ENCODE assay signal across 8 cellular contexts in genomic region chr6:83514877-83515466, GRCh38. TPM values are rescaled to one million over a fixed set of nuclear protein-coding genes. Genes with fewer than 3 reads are reported as not detected.
A peak's percentile ranks its signal among the peaks of the same experiment; 100 is the strongest.
DNase-seq lines count a peak whose midpoint lies in the region; ATAC-seq, FAIRE-seq and TF ChIP-seq lines count a peak whose summit lies in the region.

No MANE protein-coding gene starts in this region.

- in situ Hi-C loops in Caki2 (cut with HindIII; ENCODE audit: low pct_unique_long_range_greater_than_20kb, low sequenced_read_pairs): no loop called here

- ATAC-seq in HG03565 (IDR thresholded peaks at IDR 0.05; ENCODE audit: unreplicated experiment) (peak; percentile 64), mucosa of descending colon (peak; percentile 57)

- H3K27ac ChIP-seq in OCI-LY7 (ENCODE audit: low read depth, low read length, poor library complexity, severe bottlenecking): no peak overlapping the region

- H3K4me3 ChIP-seq in OCI-LY7 (ENCODE audit: low read depth, low read length, poor library complexity, severe bottlenecking) (no peak overlapping the region), mucosa of descending colon (no peak overlapping the region)

- H3K4me2 ChIP-seq in OCI-LY7 (ENCODE audit: low read length): no peak overlapping the region

- DNase-seq in Caki2 (ENCODE audit: low read depth) (peak; percentile 27), GM18507 (ENCODE audit: extremely low spot score, insufficient read length, low read depth) (peak; percentile 11), OCI-LY7 (ENCODE audit: low spot score) (peak; percentile 50), dedifferentiated amniotic fluid mesenchymal stem cell (ENCODE audit: extremely low spot score) (peak; percentile 76), mucosa of descending colon (peak in 1 of 3 donors; percentile 74), mesenteric fat pad (ENCODE audit: low spot score) (no peak), GM19240 (ENCODE audit: insufficient read length, low spot score) (no peak)

- no peaks in the 10 kb centered on the region for H3K79me2 ChIP-seq in OCI-LY7 (ENCODE audit: insufficient read depth, low read depth, low read length)

- intact Hi-C loops in OCI-LY7 (cut with micrococcal nuclease; ENCODE audit: unreplicated experiment) (loop anchor here (1.0 to 10.0 kb wide), 3 partner anchors 293 to 1240 kb away; partner anchors contain the start of gene DOP1A), mucosa of descending colon (cut with DNase I, micrococcal nuclease) (loop anchor here (5.0 to 10.0 kb wide), 5 partner anchors 98 to 440 kb away; no protein-coding TSS in a partner anchor)

- H4K20me1 ChIP-seq in OCI-LY7 (ENCODE audit: insufficient read depth, low read length): no peaks in the 10 kb centered on the region

- TF ChIP-seq CTCF in OCI-LY7 (conservative IDR thresholded peaks at IDR 0.05; ENCODE audit: low read length) (peak; percentile 91), mucosa of descending colon (IDR thresholded peaks at IDR 0.05) (peak; percentile 46)

- no TSS peak for BruUV-seq in OCI-LY7 (replicated peaks; lab: Mats Ljungman, UMichigan)

- peak; percentile 83 for FAIRE-seq in GM18507 (lab: Jason Lieb, UNC)

- H2AFZ ChIP-seq in OCI-LY7 (ENCODE audit: low read length): no peak overlapping the region

- H3K36me3 ChIP-seq in OCI-LY7 (ENCODE audit: insufficient read depth, low read length) (no peaks in the 10 kb centered on the region), mucosa of descending colon (ENCODE audit: low read depth) (no peaks in the 10 kb centered on the region)

- POLR2A ChIA-PET in OCI-LY7 (lab: Charles Lee): interaction anchor here (0.7 to 1.1 kb wide), 2 partner anchors 9 to 13 kb away, joined by 3 to 4 read pairs; no protein-coding TSS in a partner anchor

- H3K4me1 ChIP-seq in OCI-LY7 (ENCODE audit: insufficient read depth, low read length, poor library complexity, severe bottlenecking) (no peaks in the 10 kb centered on the region), mucosa of descending colon (ENCODE audit: low read depth) (peaks cover 7% of the 10 kb centered on the region)

- CTCF ChIA-PET in OCI-LY7 (lab: Charles Lee; ENCODE audit: unreplicated experiment): no interaction called here

- H3K9me2 ChIP-seq in OCI-LY7 (ENCODE audit: insufficient read depth, low read length): no peaks in the 10 kb centered on the region

- no peaks in the 10 kb centered on the region for H3K9me3 ChIP-seq in OCI-LY7 (ENCODE audit: low read length)
- H3K9me3 ChIP-seq in mucosa of descending colon: no peaks in the 10 kb centered on the region

RNA-seq across cellular contexts. Expression of gene PRSS35, which starts 2.6 kb away (rescaled TPM):
- 0.09 and 0.34 TPM in 2 replicates for total RNA-seq in Caki2 (2014; rRNA removed; shearing (Covaris generic); ENCODE audit: low replicate concordance)
- not detected in 2 replicates for total RNA-seq in OCI-LY7 (2014; rRNA removed; shearing (Covaris generic))
- total RNA-seq in OCI-LY7 (2022) (not detected in 2 replicates), mucosa of descending colon (under 1 TPM in 1 of 3 donors, not detected in 2; 0.14 TPM), mesenteric fat pad (0.26 TPM)

Comparison
In these comparisons a context has a peak if more than half of its experiments do, and no peak if none do; other contexts are left out.
1. DNase-seq: peak in Caki2 (single experiment), GM18507 (single experiment), OCI-LY7 (single experiment) and dedifferentiated amniotic fluid mesenchymal stem cell (single experiment); none in mesenteric fat pad (single experiment) and GM19240 (single experiment).